Comparison of ENCODE assay signal across 29 cellular contexts in the genomic region with DNA sequence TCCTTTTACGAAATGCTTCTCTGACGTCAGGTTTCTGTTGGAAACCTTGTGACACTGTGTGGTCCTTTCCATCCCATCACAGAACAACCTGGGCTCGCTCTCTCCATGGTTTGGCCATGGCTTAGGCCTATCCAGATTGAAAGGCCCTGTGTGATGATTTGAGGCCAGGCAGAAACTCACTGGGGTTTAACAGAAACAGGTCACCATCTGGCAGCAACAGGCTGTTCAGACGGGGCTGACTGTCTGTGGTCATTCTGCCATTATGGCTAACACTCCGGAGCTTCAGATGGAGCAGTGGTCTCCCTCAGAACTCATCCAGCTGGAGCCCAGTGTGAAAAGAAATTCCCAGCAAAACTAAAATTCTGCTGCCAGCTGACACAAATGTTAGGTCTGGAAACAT. TPM values are rescaled to one million over a fixed set of nuclear protein-coding genes. Genes with fewer than 3 reads are reported as not detected.
A peak's percentile ranks its signal among the peaks of the same experiment; 100 is the strongest.
DNase-seq lines count a peak whose midpoint lies in the region; ATAC-seq and TF ChIP-seq lines count a peak whose summit lies in the region.
"Had no signal": no experiment of that assay in that cellular context is flagged by ENCODE, and none has a peak within 500 bp of the region (broad histone marks: within the 10 kb centered on the region; RNA-seq: fewer than 3 reads in every experiment).

No MANE protein-coding gene starts in this region.

- no peak for TF ChIP-seq POLR2A in gastrocnemius medialis (IDR thresholded peaks at IDR 0.05)

- no peaks in the 10 kb centered on the region for H3K9me3 ChIP-seq in WERI-Rb-1 (ENCODE audit: severe bottlenecking)
- no peaks in the 10 kb centered on the region for H3K9me3 ChIP-seq in gastrocnemius medialis
- H3K9me3 ChIP-seq: Caco-2, SJCRH30 had no signal

- intact Hi-C loops in activated CD4-positive, alpha-beta T cell treated with anti-CD3 and anti-CD28 coated beads for 36 hours (cut with DNase I, micrococcal nuclease) = no loop called here
- intact Hi-C loops in left cardiac atrium (cut with DNase I) = no loop called here
- intact Hi-C loops in gastrocnemius medialis (cut with DNase I; ENCODE audit: low total_unique reads) = no loop called here

- POLR2A ChIA-PET in activated CD4-positive, alpha-beta T cell treated with anti-CD3 and anti-CD28 coated beads for 36 hours (lab: Charles Lee) = no interaction called here

- DNase-seq in activated CD4-positive, alpha-beta T cell treated with anti-CD3 and anti-CD28 coated beads for 36 hours = no peak
- DNase-seq in activated CD4-positive, alpha-beta T cell treated with anti-CD3 and anti-CD28 coated beads for 48 hours = no peak
- DNase-seq in WERI-Rb-1 (peak; percentile 73), left cardiac atrium (no peak), gastrocnemius medialis (no peak), activated gamma-delta T cell treated with Interleukin-2 at 50 U/mL for 16 hours (no peak)
- DNase-seq: activated CD4-positive, alpha-beta T cell treated with anti-CD3 and anti-CD28 coated beads, Interleukin-2, amount 50 U/mL, for 1 hour; activated CD8-positive, alpha-beta memory T cell treated with anti-CD3 and anti-CD28 coated beads, Interleukin-2, amount 50 U/mL, for 48 hours; activated effector memory CD4-positive, alpha-beta T cell treated with anti-CD3 and anti-CD28 coated beads, Interleukin-2, amount 50 U/mL, for 16 hours; amygdala; Caco-2; EL; foreskin fibroblast; GOT3; islet precursor cell; Kasumi-1; NCI-H1048; NCI-H187 treated with DMSO at 0.1 percent for 48 hours; NCI-H774; nucleus accumbens; PC-9; SJCRH30; stimulated activated naive CD8-positive, alpha-beta T cell treated with anti-CD3 and anti-CD28 coated beads, Interleukin-15, Interleukin-2, amounts not matched to agents 100 U/mL and 50 U/mL, for 24 hours had no signal

- CTCF ChIA-PET in activated CD4-positive, alpha-beta T cell treated with anti-CD3 and anti-CD28 coated beads for 36 hours (lab: Charles Lee) = interaction anchor here (0.6 kb wide), 1 partner anchor 493 kb away, joined by 4 read pairs; no protein-coding TSS in a partner anchor

- H3K27me3 ChIP-seq in WERI-Rb-1 (ENCODE audit: insufficient read depth, low read depth, severe bottlenecking) = no peaks in the 10 kb centered on the region
- H3K27me3 ChIP-seq in gastrocnemius medialis = no peaks in the 10 kb centered on the region
- H3K27me3 ChIP-seq: SJCRH30 had no signal

- no peak overlapping the region for H3K4me3 Mint-ChIP-seq in activated CD4-positive, alpha-beta T cell treated with anti-CD3 and anti-CD28 coated beads for 36 hours

- H3K36me3 Mint-ChIP-seq in activated CD4-positive, alpha-beta T cell treated with anti-CD3 and anti-CD28 coated beads for 36 hours (ENCODE audit: low read depth) = peaks cover 6% of the 10 kb centered on the region

- H3K27ac ChIP-seq in WERI-Rb-1 = peak overlapping the region; percentile 74
- H3K27ac ChIP-seq in gastrocnemius medialis = peak overlapping the region; percentile 28 to 89 (median 47)
- H3K27ac ChIP-seq: PC-9, SJCRH30 had no signal

- TF ChIP-seq CTCF in WERI-Rb-1 (IDR thresholded peaks at IDR 0.05; ENCODE audit: low read depth, low read length) (no peak), gastrocnemius medialis (IDR thresholded peaks at IDR 0.05 in 4 of 5, conservative IDR thresholded peaks at IDR 0.05 in 1 of 5) (no peak)

- peak overlapping the region; percentile 58 for H3K27ac Mint-ChIP-seq in activated CD4-positive, alpha-beta T cell treated with anti-CD3 and anti-CD28 coated beads for 36 hours

- H3K4me3 ChIP-seq in WERI-Rb-1 (ENCODE audit: low read depth, low read length) (no peak overlapping the region), gastrocnemius medialis (no peak overlapping the region)
- H3K4me3 ChIP-seq: lung, PC-9, SJCRH30, smooth muscle cell had no signal

- H3K27me3 Mint-ChIP-seq in activated CD4-positive, alpha-beta T cell treated with anti-CD3 and anti-CD28 coated beads for 36 hours = no peaks in the 10 kb centered on the region

- H3K4me1 Mint-ChIP-seq in activated CD4-positive, alpha-beta T cell treated with anti-CD3 and anti-CD28 coated beads for 36 hours = peaks cover 24% of the 10 kb centered on the region

- H3K9me3 Mint-ChIP-seq in activated CD4-positive, alpha-beta T cell treated with anti-CD3 and anti-CD28 coated beads for 36 hours (ENCODE audit: low read depth) = no peaks in the 10 kb centered on the region

- H3K36me3 ChIP-seq in WERI-Rb-1 (peaks cover 26% of the 10 kb centered on the region), gastrocnemius medialis (no peaks in the 10 kb centered on the region)

- H3K4me1 ChIP-seq in gastrocnemius medialis = peaks cover 40 to 50% of the 10 kb centered on the region in 2 donors
- H3K4me1 ChIP-seq: Caco-2 had no signal

- no peak for ATAC-seq in activated CD4-positive, alpha-beta T cell treated with anti-CD3 and anti-CD28 coated beads for 36 hours
- ATAC-seq in left cardiac atrium (peak; percentile 39 to 43), gastrocnemius medialis (no peak), GM18909 (IDR thresholded peaks at IDR 0.05; ENCODE audit: poor library complexity, unreplicated experiment) (no peak), HG03460 (IDR thresholded peaks at IDR 0.05; ENCODE audit: unreplicated experiment) (no peak)
- ATAC-seq: stimulated activated naive CD8-positive, alpha-beta T cell treated with anti-CD3 and anti-CD28 coated beads, Interleukin-15, Interleukin-2, amounts not matched to agents 100 U/mL and 50 U/mL, for 24 hours had no signal

- in situ Hi-C loops in gastrocnemius medialis (cut with MboI; ENCODE audit: low sequenced_read_pairs in 4 of 4) = no loop called here

RNA-seq across cellular contexts. Expression of a gene that starts 9.3 kb away (rescaled TPM):
- 10 to 100 TPM; 48.2 to 50.1 TPM for total RNA-seq in activated CD4-positive, alpha-beta T cell treated with anti-CD3 and anti-CD28 coated beads for 36 hours
- 10 to 100 TPM; 64.5 to 70.4 TPM for total RNA-seq in left cardiac atrium
- total RNA-seq in gastrocnemius medialis = 100 to 1,000 TPM in 3 of 4 donors, 10 to 100 TPM in 1; 86.7 to 170 (median 144) TPM

RNA-seq across cellular contexts. Expression of a gene that starts 42.7 kb away (rescaled TPM):
- total RNA-seq in activated CD4-positive, alpha-beta T cell treated with anti-CD3 and anti-CD28 coated beads for 36 hours = under 1 TPM; 0.82 to 0.86 TPM
- total RNA-seq in left cardiac atrium (1 to 10 TPM; 5.4 to 7.3 TPM), gastrocnemius medialis (10 to 100 TPM in 3 of 4 donors, 1 to 10 TPM in 1; 7.8 to 17.2 (median 13.8) TPM)

RNA-seq across cellular contexts. Expression of a gene that starts 48.9 kb away (rescaled TPM):
- total RNA-seq in activated CD4-positive, alpha-beta T cell treated with anti-CD3 and anti-CD28 coated beads for 36 hours = not detected
- total RNA-seq in left cardiac atrium = not detected
- total RNA-seq in gastrocnemius medialis = under 1 TPM in 1 of 4 donors, not detected in 3; 0.33 TPM
- total RNA-seq: epithelial cell of proximal tubule; lung; PC-9; SJCRH30; smooth muscle cell; T-helper 1 cell treated with Interleukin-12 subunit alpha and Interleukin-12 subunit beta and Interleukin-4 antibody, amounts not matched to agents 30 ng/mL and 1 ng/mL, for 36 hours had no signal

Comparison
In these comparisons a context has a peak if more than half of its experiments do, and no peak if none do; other contexts are left out.
1. ATAC-seq: peak in left cardiac atrium (2 of 2); none in activated CD4-positive, alpha-beta T cell treated with anti-CD3 and anti-CD28 coated beads for 36 hours (single experiment), gastrocnemius medialis (0 of 2), GM18909 (single experiment) and HG03460 (single experiment).